ENCODE assay signal across 11 cellular contexts in genomic region chr14:80518173-80518572, GRCh38.
"Had no signal": no experiment of that assay in that cellular context is flagged by ENCODE, and none has a peak within 500 bp of the region (broad histone marks: within the 10 kb centered on the region; RNA-seq: fewer than 3 reads in every experiment).

No MANE protein-coding gene starts in this region.

- H2AFZ ChIP-seq: GM23248, GM23338 had no signal

- H3K36me3 ChIP-seq: HAP-1 had no signal

- H3K27ac ChIP-seq: GM23248 had no signal

- H3K4me2 ChIP-seq: GM23338 had no signal

- H3K9me3 ChIP-seq: HAP-1 had no signal

- ATAC-seq: GM23338, HCT116 had no signal

- H3K4me3 ChIP-seq: GM23248, GM23338, HAP-1 had no signal

- FAIRE-seq: H1, H54 had no signal

- H3K9ac ChIP-seq: GM23248 had no signal

- H3K4me1 ChIP-seq: HAP-1 had no signal

- DNase-seq: GM23248, GOT3, H7, H9, HCEC 1CT, HFFc6 had no signal
